12 cellular contexts compared by ENCODE assay signal in the genomic region with DNA sequence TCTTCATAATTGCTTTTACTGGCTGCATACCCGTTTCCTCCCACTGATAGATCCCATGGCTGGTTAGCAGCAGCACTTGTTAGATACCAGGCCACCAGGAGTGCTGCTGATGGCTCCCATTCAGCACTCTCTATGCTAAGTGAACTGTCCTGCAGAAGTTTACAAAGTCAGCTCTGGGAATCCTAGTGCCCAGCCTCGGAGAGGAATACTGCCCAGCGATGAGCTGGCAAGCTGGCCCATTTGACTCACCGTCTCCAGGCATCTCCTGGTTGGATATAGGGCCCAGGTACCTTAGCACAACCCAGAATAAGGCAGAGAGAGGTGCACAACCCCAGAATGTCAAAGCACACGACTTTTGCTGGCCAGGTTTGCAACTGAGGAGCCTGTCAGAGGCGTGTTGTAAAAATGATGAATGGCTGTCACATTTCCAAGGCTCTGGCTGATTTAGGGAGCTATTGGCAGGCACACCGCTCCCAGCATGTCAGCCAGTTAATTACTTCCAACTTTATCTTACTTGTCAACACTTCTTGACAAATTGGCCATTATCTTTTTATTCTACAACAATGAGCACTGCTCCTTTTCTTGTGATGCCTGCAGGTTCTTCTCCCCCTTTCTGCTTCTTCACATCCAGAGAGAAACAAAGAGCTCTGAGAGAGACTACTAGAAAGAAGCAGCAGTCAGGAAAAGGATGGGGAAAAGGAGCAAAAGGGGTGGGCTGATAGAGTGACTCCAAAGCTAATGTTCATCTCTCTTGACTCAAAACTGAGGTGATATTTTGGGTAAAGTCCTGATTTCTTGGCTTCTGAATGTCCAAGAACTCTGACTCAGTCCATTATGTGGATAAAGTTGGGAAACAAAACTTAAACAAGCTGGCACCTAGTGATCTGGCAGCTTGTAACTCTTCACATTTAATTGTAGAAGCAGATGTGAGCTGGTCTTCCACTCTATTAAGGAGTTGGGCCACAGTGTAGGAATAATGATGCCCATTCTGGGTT. TPM values are rescaled to one million over a fixed set of nuclear protein-coding genes. Genes with fewer than 3 reads are reported as not detected.
DNase-seq lines count a peak whose midpoint lies in the region; ATAC-seq and TF ChIP-seq lines count a peak whose summit lies in the region.
"Had no signal": no experiment of that assay in that cellular context is flagged by ENCODE, and none has a peak within 500 bp of the region (broad histone marks: within the 10 kb centered on the region; RNA-seq: fewer than 3 reads in every experiment).

No MANE protein-coding gene starts in this region.

- peak; percentile 71 for DNase-seq in MG63
- peak; percentile 13 for DNase-seq in RPMI7951 (ENCODE audit: low read depth)
- peak; percentile 67 for DNase-seq in Right ventricle myocardium superior
- DNase-seq in sciatic nerve (ENCODE audit: low spot score) = no peak
- no peak for DNase-seq in effector CD4-positive, alpha-beta T cell
- DNase-seq in activated CD4-positive, alpha-beta T cell treated with anti-CD3 and anti-CD28 coated beads, Interleukin-2, amount 10 ng/mL, durations not matched to agents 7 days and 5 days = no peak
- DNase-seq in type B pancreatic cell (ENCODE audit: extremely low spot score, unreplicated experiment) = no peak
- DNase-seq: Calu3, NCI-H2081 treated with DMSO at 0.1 percent for 48 hours, SHP77 treated with DMSO at 0.1 percent for 48 hours had no signal

- POLR2A ChIA-PET in activated CD4-positive, alpha-beta T cell treated with anti-CD3 and anti-CD28 coated beads, Interleukin-2, amount 10 ng/mL, durations not matched to agents 7 days and 5 days (lab: Charles Lee) = no interaction called here

- no peaks in the 10 kb centered on the region for H3K27me3 Mint-ChIP-seq in activated CD4-positive, alpha-beta T cell treated with anti-CD3 and anti-CD28 coated beads, Interleukin-2, amount 10 ng/mL, durations not matched to agents 7 days and 5 days
- no peaks in the 10 kb centered on the region for H3K27me3 Mint-ChIP-seq in type B pancreatic cell

- no peak for TF ChIP-seq CTCF in type B pancreatic cell (conservative IDR thresholded peaks at IDR 0.05)

- no peaks in the 10 kb centered on the region for H3K4me1 Mint-ChIP-seq in activated CD4-positive, alpha-beta T cell treated with anti-CD3 and anti-CD28 coated beads, Interleukin-2, amount 10 ng/mL, durations not matched to agents 7 days and 5 days
- peaks cover 29% of the 10 kb centered on the region for H3K4me1 Mint-ChIP-seq in type B pancreatic cell (ENCODE audit: unreplicated experiment)

- H3K36me3 ChIP-seq in MG63 = peaks cover 24% of the 10 kb centered on the region

- CTCF ChIA-PET in activated CD4-positive, alpha-beta T cell treated with anti-CD3 and anti-CD28 coated beads, Interleukin-2, amount 10 ng/mL, durations not matched to agents 7 days and 5 days (lab: Charles Lee) = interaction anchor here (1.1 kb wide), 1 partner anchor 8 kb away, joined by 3 read pairs; no protein-coding TSS in a partner anchor

- no peak overlapping the region for H3K27ac Mint-ChIP-seq in activated CD4-positive, alpha-beta T cell treated with anti-CD3 and anti-CD28 coated beads, Interleukin-2, amount 10 ng/mL, durations not matched to agents 7 days and 5 days
- H3K27ac Mint-ChIP-seq in type B pancreatic cell = no peak overlapping the region

- no peak overlapping the region for H3K4me3 Mint-ChIP-seq in activated CD4-positive, alpha-beta T cell treated with anti-CD3 and anti-CD28 coated beads, Interleukin-2, amount 10 ng/mL, durations not matched to agents 7 days and 5 days
- H3K4me3 Mint-ChIP-seq in type B pancreatic cell = no peak overlapping the region

- no peaks in the 10 kb centered on the region for H3K9me3 Mint-ChIP-seq in activated CD4-positive, alpha-beta T cell treated with anti-CD3 and anti-CD28 coated beads, Interleukin-2, amount 10 ng/mL, durations not matched to agents 7 days and 5 days
- no peaks in the 10 kb centered on the region for H3K9me3 Mint-ChIP-seq in type B pancreatic cell

- intact Hi-C loops in Right ventricle myocardium superior (cut with DNase I) (no loop called here), sciatic nerve (cut with DNase I) (no loop called here)

- ATAC-seq in Right ventricle myocardium superior (ENCODE audit: poor library complexity) = peak; percentile 87
- ATAC-seq in sciatic nerve = peak; percentile 66
- no peak for ATAC-seq in GM18517 (IDR thresholded peaks at IDR 0.05; ENCODE audit: unreplicated experiment)

- no peaks in the 10 kb centered on the region for H3K9me3 ChIP-seq in MG63

- H3K4me3 ChIP-seq in MG63 = no peak overlapping the region
- H3K4me3 ChIP-seq: coronary artery had no signal

- no peaks in the 10 kb centered on the region for H3K27me3 ChIP-seq in MG63

- H3K36me3 Mint-ChIP-seq in activated CD4-positive, alpha-beta T cell treated with anti-CD3 and anti-CD28 coated beads, Interleukin-2, amount 10 ng/mL, durations not matched to agents 7 days and 5 days (ENCODE audit: low read depth) = peaks cover 2% of the 10 kb centered on the region
- peaks cover 18% of the 10 kb centered on the region for H3K36me3 Mint-ChIP-seq in type B pancreatic cell

RNA-seq across cellular contexts. Expression of a gene that starts 10.8 kb away (rescaled TPM):
- not detected in 2 replicates for total RNA-seq in MG63 (2014; rRNA removed; shearing (Covaris generic); ENCODE audit: low replicate concordance)
- not detected in 2 replicates for total RNA-seq in RPMI7951 (2014; rRNA removed; shearing (Covaris generic))
- total RNA-seq in Right ventricle myocardium superior (0.89 TPM), sciatic nerve (159 TPM), type B pancreatic cell (ENCODE audit: low replicate concordance) (0.70 TPM in 1 of 2 replicates, not detected in the other)
- not detected for total RNA-seq in activated CD4-positive, alpha-beta T cell treated with anti-CD3 and anti-CD28 coated beads, Interleukin-2, amount 10 ng/mL, durations not matched to agents 7 days and 5 days
- total RNA-seq: Calu3 had no signal

Comparison
In these comparisons a context has a peak if more than half of its experiments do, and no peak if none do; other contexts are left out.
1. DNase-seq: peak in MG63 (single experiment), RPMI7951 (single experiment) and Right ventricle myocardium superior (single experiment); none in sciatic nerve (single experiment), effector CD4-positive, alpha-beta T cell (single experiment), activated CD4-positive, alpha-beta T cell treated with anti-CD3 and anti-CD28 coated beads, Interleukin-2, amount 10 ng/mL, durations not matched to agents 7 days and 5 days (single experiment) and type B pancreatic cell (single experiment).
2. RNA of a gene that starts 10.8 kb away (total RNA-seq): 159 TPM in sciatic nerve (single experiment); 0.89 TPM in Right ventricle myocardium superior (single experiment), 0.70 TPM in type B pancreatic cell, not detected in MG63, not detected in RPMI7951 and not detected in activated CD4-positive, alpha-beta T cell treated with anti-CD3 and anti-CD28 coated beads, Interleukin-2, amount 10 ng/mL, durations not matched to agents 7 days and 5 days; every median in the first group is over 10 times any median in the second.